Comparison of ENCODE assay signal across 8 cellular contexts in genomic region chr11:47408598-47409439, GRCh38. TPM values are rescaled to one million over a fixed set of nuclear protein-coding genes. Genes with fewer than 3 reads are reported as not detected.
DNase-seq lines count a peak whose midpoint lies in the region; ATAC-seq and TF ChIP-seq lines count a peak whose summit lies in the region.

No MANE protein-coding gene starts in this region.

- intact Hi-C loops in Calu3 (cut with micrococcal nuclease; ENCODE audit: unreplicated experiment): loop anchor here (5.0 kb wide), 1 partner anchor 37 kb away; no protein-coding TSS in a partner anchor

- peak overlapping the region; percentile 48 for H3K27ac Mint-ChIP-seq in Calu3 (ENCODE audit: unreplicated experiment)
- peak overlapping the region; percentile 61; the same call in 1 of the 2 replicates for H3K27ac Mint-ChIP-seq in WTC11

- H3K27me3 Mint-ChIP-seq in Calu3 (ENCODE audit: unreplicated experiment) (no peaks in the 10 kb centered on the region), WTC11 (ENCODE audit: low read depth) (no peaks in the 10 kb centered on the region)

- H3K4me3 Mint-ChIP-seq in Calu3 (ENCODE audit: low read depth, unreplicated experiment): peak overlapping the region; percentile 82
- H3K4me3 Mint-ChIP-seq in WTC11: peak overlapping the region; percentile 92

- DNase-seq in Calu3 (peak; percentile 36), WTC11 (ENCODE audit: low spot score) (peak; percentile 49), fibroblast of the aortic adventitia (ENCODE audit: low read depth) (peak; percentile 78)

- H3K36me3 ChIP-seq in neutrophil: peaks cover 6% of the 10 kb centered on the region

- no peak for TF ChIP-seq CTCF in Calu3 (IDR thresholded peaks at IDR 0.05; ENCODE audit: unreplicated experiment)
- TF ChIP-seq CTCF in WTC11 (IDR thresholded peaks at IDR 0.05): no peak
- TF ChIP-seq CTCF in fibroblast of the aortic adventitia (IDR thresholded peaks at IDR 0.05; ENCODE audit: insufficient read depth, low read length): no peak
- no peak for TF ChIP-seq CTCF in neutrophil (IDR thresholded peaks at IDR 0.05)

- BruUV-seq in Calu3 (replicated peaks; lab: Mats Ljungman, UMichigan): TSS peak; percentile 65

- H3K4me1 ChIP-seq in neutrophil (ENCODE audit: control insufficient read depth in 1 of 2, insufficient read depth in 1 of 2, low read depth in 1 of 2, low read length in 1 of 2): peaks cover 35 to 46% of the 10 kb centered on the region in 2 experiments

- CTCF ChIA-PET in Calu3 (lab: Charles Lee): no interaction called here
- CTCF ChIA-PET in WTC11 (lab: Charles Lee): interaction anchor here (1.0 to 3.0 kb wide), 2 partner anchors 34 to 46 kb away, joined by 4 to 33 read pairs; no protein-coding TSS in a partner anchor

- no peaks in the 10 kb centered on the region for H3K9me3 ChIP-seq in neutrophil

- POLR2A ChIA-PET in WTC11 (lab: Charles Lee): interaction anchor here (0.6 kb wide), 1 partner anchor 179 kb away, joined by 5 read pairs; no protein-coding TSS in a partner anchor

- H3K4me1 Mint-ChIP-seq in Calu3 (ENCODE audit: low read depth, unreplicated experiment) (peaks cover 13% of the 10 kb centered on the region), WTC11 (peaks cover 15% of the 10 kb centered on the region)

- ATAC-seq in HG02884 (IDR thresholded peaks at IDR 0.05; ENCODE audit: unreplicated experiment) (peak; percentile 7), WTC11 (peak; percentile 7), HG03432 (IDR thresholded peaks at IDR 0.05; ENCODE audit: unreplicated experiment) (no peak), HG03108 (IDR thresholded peaks at IDR 0.05; ENCODE audit: unreplicated experiment) (no peak), GM21423 (IDR thresholded peaks at IDR 0.05; ENCODE audit: unreplicated experiment) (no peak)

- H3K9me3 Mint-ChIP-seq in Calu3 (ENCODE audit: low read depth, unreplicated experiment): no peaks in the 10 kb centered on the region
- no peaks in the 10 kb centered on the region for H3K9me3 Mint-ChIP-seq in WTC11

- peak overlapping the region; percentile 100 for H3K27ac ChIP-seq in neutrophil

- H3K27me3 ChIP-seq in neutrophil: no peaks in the 10 kb centered on the region

- H3K4me3 ChIP-seq in fibroblast of the aortic adventitia (ENCODE audit: low read depth, low read length) (peak overlapping the region; percentile 97), neutrophil (ENCODE audit: low read depth in 1 of 2, low read length in 1 of 2) (peak overlapping the region; percentile 80 to 93)

- H3K36me3 Mint-ChIP-seq in Calu3 (ENCODE audit: insufficient read depth, unreplicated experiment) (peaks cover 27% of the 10 kb centered on the region), WTC11 (peaks cover 4% of the 10 kb centered on the region; the same call in 1 of the 2 replicates)

TF ChIP-seq in WTC11, 78 proteins besides CTCF, POLR2A, EP300 and RAD21:
- TF ChIP-seq, protein P1, sequence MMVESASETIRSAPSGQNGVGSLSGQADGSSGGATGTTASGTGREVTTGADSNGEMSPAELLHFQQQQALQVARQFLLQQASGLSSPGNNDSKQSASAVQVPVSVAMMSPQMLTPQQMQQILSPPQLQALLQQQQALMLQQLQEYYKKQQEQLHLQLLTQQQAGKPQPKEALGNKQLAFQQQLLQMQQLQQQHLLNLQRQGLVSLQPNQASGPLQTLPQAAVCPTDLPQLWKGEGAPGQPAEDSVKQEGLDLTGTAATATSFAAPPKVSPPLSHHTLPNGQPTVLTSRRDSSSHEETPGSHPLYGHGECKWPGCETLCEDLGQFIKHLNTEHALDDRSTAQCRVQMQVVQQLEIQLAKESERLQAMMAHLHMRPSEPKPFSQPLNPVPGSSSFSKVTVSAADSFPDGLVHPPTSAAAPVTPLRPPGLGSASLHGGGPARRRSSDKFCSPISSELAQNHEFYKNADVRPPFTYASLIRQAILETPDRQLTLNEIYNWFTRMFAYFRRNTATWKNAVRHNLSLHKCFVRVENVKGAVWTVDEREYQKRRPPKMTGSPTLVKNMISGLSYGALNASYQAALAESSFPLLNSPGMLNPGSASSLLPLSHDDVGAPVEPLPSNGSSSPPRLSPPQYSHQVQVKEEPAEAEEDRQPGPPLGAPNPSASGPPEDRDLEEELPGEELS (CRISPR knock-in tag; IDR thresholded peaks at IDR 0.05): no peak
- TF ChIP-seq, protein P2, sequence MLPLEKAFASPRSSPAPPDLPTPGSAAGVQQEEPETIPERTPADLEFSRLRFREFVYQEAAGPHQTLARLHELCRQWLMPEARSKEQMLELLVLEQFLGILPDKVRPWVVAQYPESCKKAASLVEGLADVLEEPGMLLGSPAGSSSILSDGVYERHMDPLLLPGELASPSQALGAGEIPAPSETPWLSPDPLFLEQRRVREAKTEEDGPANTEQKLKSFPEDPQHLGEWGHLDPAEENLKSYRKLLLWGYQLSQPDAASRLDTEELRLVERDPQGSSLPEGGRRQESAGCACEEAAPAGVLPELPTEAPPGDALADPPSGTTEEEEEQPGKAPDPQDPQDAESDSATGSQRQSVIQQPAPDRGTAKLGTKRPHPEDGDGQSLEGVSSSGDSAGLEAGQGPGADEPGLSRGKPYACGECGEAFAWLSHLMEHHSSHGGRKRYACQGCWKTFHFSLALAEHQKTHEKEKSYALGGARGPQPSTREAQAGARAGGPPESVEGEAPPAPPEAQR (CRISPR knock-in tag; IDR thresholded peaks at IDR 0.05): no peak
- no peak for TF ChIP-seq HMGA2 (CRISPR knock-in tag; IDR thresholded peaks at IDR 0.05)
- TF ChIP-seq ATF3 (CRISPR knock-in tag; conservative IDR thresholded peaks at IDR 0.05): no peak

RNA-seq across cellular contexts. Expression of gene SLC39A13, which starts 0.4 kb away (rescaled TPM):
- total RNA-seq in Calu3 (2022) (23.8 and 24.3 TPM in 2 replicates), WTC11 (2021) (32.8 to 38.2 TPM (median 35.1 TPM) in 3 replicates), fibroblast of the aortic adventitia (ENCODE audit: low replicate concordance) (28.5 and 47.5 TPM in 2 replicates)

RNA-seq across cellular contexts. Expression of gene PSMC3, which starts 17.4 kb away (rescaled TPM):
- total RNA-seq in Calu3 (2022): 154 and 173 TPM in 2 replicates
- 141 to 162 TPM (median 143 TPM) in 3 replicates for total RNA-seq in WTC11 (2021)
- 52.3 and 128 TPM in 2 replicates for total RNA-seq in fibroblast of the aortic adventitia (ENCODE audit: low replicate concordance)

RNA-seq across cellular contexts. Expression of gene SPI1, which starts 30.5 kb away (rescaled TPM):
- total RNA-seq in Calu3 (2022): not detected in 2 replicates
- total RNA-seq in WTC11 (2021): 0.21 to 0.59 TPM (median 0.39 TPM) in 3 replicates
- not detected in 2 replicates for total RNA-seq in fibroblast of the aortic adventitia (ENCODE audit: low replicate concordance)

RNA-seq across cellular contexts. Expression of gene RAPSN, which starts 40.1 kb away (rescaled TPM):
- 1.8 and 3.6 TPM in 2 replicates for total RNA-seq in Calu3 (2022)
- total RNA-seq in WTC11 (2021): 0.32 to 0.66 TPM (median 0.34 TPM) in 3 replicates
- total RNA-seq in fibroblast of the aortic adventitia (ENCODE audit: low replicate concordance): 0.09 TPM in 1 of 2 replicates, not detected in the other

RNA-seq across cellular contexts. Expression of gene MYBPC3, which starts 56.3 kb away (rescaled TPM):
- not detected in 2 replicates for total RNA-seq in Calu3 (2022)
- 0.07 TPM in 2 of 3 replicates, not detected in the other for total RNA-seq in WTC11 (2021)
- not detected in 2 replicates for total RNA-seq in fibroblast of the aortic adventitia (ENCODE audit: low replicate concordance)

Comparison
In these comparisons a context has a peak if more than half of its experiments do, and no peak if none do; other contexts are left out.
1. ATAC-seq: peak in HG02884 (single experiment) and WTC11 (single experiment); none in HG03432 (single experiment), HG03108 (single experiment) and GM21423 (single experiment).
2. Peak in every context shown above with its lines, with median percentiles within 50 percentile points of each other: DNase-seq.